Comparison of ENCODE assay signal across 9 cellular contexts in genomic region chr9:89408628-89409101, GRCh38.
A peak's percentile ranks its signal among the peaks of the same experiment; 100 is the strongest.
DNase-seq lines count a peak whose midpoint lies in the region; ATAC-seq and TF ChIP-seq lines count a peak whose summit lies in the region.
"Had no signal": no experiment of that assay in that cellular context is flagged by ENCODE, and none has a peak within 500 bp of the region (broad histone marks: within the 10 kb centered on the region; RNA-seq: fewer than 3 reads in every experiment).

No MANE protein-coding gene starts in this region.

- in situ Hi-C loops in ACHN (cut with HindIII; ENCODE audit: low pct_ligation_motif_present, low pct_unique_long_range_greater_than_20kb, low sequenced_read_pairs): no loop called here

- DNase-seq in CD4-positive, alpha-beta memory T cell: peak; percentile 77 to 86 (median 79)
- DNase-seq in NCI-H69 (lab: John Stamatoyannopoulos, UW) (peak; percentile 55), natural killer cell (peak; percentile 56), SW 1271 (lab: John Stamatoyannopoulos, UW) (no peak), HuH-7 (ENCODE audit: low spot score) (no peak), ACHN (no peak), NCI-H1105 treated with DMSO at 0.1 percent for 48 hours (lab: John Stamatoyannopoulos, UW) (no peak)
- peak; percentile 48 to 59 for DNase-seq in activated T-helper 1 cell treated with anti-CD3 and anti-CD28 coated beads, Interleukin-2, amount 50 U/mL, for 16 hours (ENCODE audit: low read depth in 1 of 2, low spot score in 1 of 2)
- DNase-seq: NCI-H446 had no signal

- H3K4me3 ChIP-seq in CD4-positive, alpha-beta memory T cell (ENCODE audit: low read length in 2 of 2): peak overlapping the region; percentile 36 to 42

- peaks cover 38 to 75% of the 10 kb centered on the region in 2 donors for H3K36me3 Mint-ChIP-seq in CD4-positive, alpha-beta memory T cell
- no peaks in the 10 kb centered on the region for H3K36me3 Mint-ChIP-seq in natural killer cell

- peaks cover 84% of the 10 kb centered on the region for H3K4me1 ChIP-seq in CD4-positive, alpha-beta memory T cell (ENCODE audit: insufficient read depth, low read length)

- intact Hi-C loops in CD4-positive, alpha-beta memory T cell (cut with micrococcal nuclease): loop anchor here (1.0 to 2.0 kb wide), 2 partner anchors 10 to 14 kb away; no protein-coding TSS in a partner anchor
- intact Hi-C loops in natural killer cell (cut with micrococcal nuclease): loop anchor here (1.0 to 5.0 kb wide), 4 partner anchors 10 to 140 kb away; no protein-coding TSS in a partner anchor

- peaks cover 67 to 83% (median 77%) of the 10 kb centered on the region in 4 donors for H3K4me1 Mint-ChIP-seq in CD4-positive, alpha-beta memory T cell
- peaks cover 78 to 84% of the 10 kb centered on the region in 2 donors for H3K4me1 Mint-ChIP-seq in natural killer cell

- peaks cover 0 to 4% (median 0%) of the 10 kb centered on the region in 8 donors for H3K9me3 Mint-ChIP-seq in CD4-positive, alpha-beta memory T cell
- peaks cover 0 to 4% of the 10 kb centered on the region in 2 donors for H3K9me3 Mint-ChIP-seq in natural killer cell

- peaks cover 30% of the 10 kb centered on the region for H3K36me3 ChIP-seq in CD4-positive, alpha-beta memory T cell (ENCODE audit: insufficient read depth, low read length)

- peak overlapping the region; percentile 86 to 95 (median 89) for H3K27ac Mint-ChIP-seq in CD4-positive, alpha-beta memory T cell
- H3K27ac Mint-ChIP-seq in natural killer cell: peak overlapping the region; percentile 90 to 91

- H3K27ac ChIP-seq in CD4-positive, alpha-beta memory T cell (ENCODE audit: low read depth, low read length): peak overlapping the region; percentile 53

- peak; percentile 80 to 89 (median 81) for ATAC-seq in natural killer cell

- CTCF ChIA-PET in CD4-positive, alpha-beta memory T cell (lab: Charles Lee; ENCODE audit: partially characterized antibody): interaction anchor here (0.9 to 6.6 kb wide), 10 partner anchors 10 to 190 kb away, joined by 3 to 85 read pairs (median 3); no protein-coding TSS in a partner anchor

- no peak for TF ChIP-seq CTCF in natural killer cell (IDR thresholded peaks at IDR 0.05)

- no peaks in the 10 kb centered on the region for H3K27me3 Mint-ChIP-seq in CD4-positive, alpha-beta memory T cell
- no peaks in the 10 kb centered on the region for H3K27me3 Mint-ChIP-seq in natural killer cell (ENCODE audit: low read depth in 2 of 2)

- no peaks in the 10 kb centered on the region for H3K27me3 ChIP-seq in CD4-positive, alpha-beta memory T cell (ENCODE audit: insufficient read depth, low read length)

- POLR2A ChIA-PET in CD4-positive, alpha-beta memory T cell (lab: Charles Lee; ENCODE audit: partially characterized antibody): interaction anchor here (0.8 to 4.7 kb wide), 25 partner anchors 11 to 142 kb away, joined by 3 to 65 read pairs (median 5); no protein-coding TSS in a partner anchor

- peak overlapping the region; percentile 73 to 84 (median 81) for H3K4me3 Mint-ChIP-seq in CD4-positive, alpha-beta memory T cell
- H3K4me3 Mint-ChIP-seq in natural killer cell: peak overlapping the region; percentile 88

- H3K9me3 ChIP-seq in CD4-positive, alpha-beta memory T cell (ENCODE audit: control insufficient read depth in 1 of 2, low read length in 2 of 2): no peaks in the 10 kb centered on the region

Comparison
In these comparisons a context has a peak if more than half of its experiments do, and no peak if none do; other contexts are left out.
1. DNase-seq: peak in CD4-positive, alpha-beta memory T cell (5 of 5), NCI-H69 (single experiment), activated T-helper 1 cell treated with anti-CD3 and anti-CD28 coated beads, Interleukin-2, amount 50 U/mL, for 16 hours (2 of 2) and natural killer cell (single experiment); none in SW 1271 (0 of 2), HuH-7 (single experiment), ACHN (single experiment) and NCI-H1105 treated with DMSO at 0.1 percent for 48 hours (single experiment).